ENCODE assay signal across 7 cellular contexts in the genomic region with DNA sequence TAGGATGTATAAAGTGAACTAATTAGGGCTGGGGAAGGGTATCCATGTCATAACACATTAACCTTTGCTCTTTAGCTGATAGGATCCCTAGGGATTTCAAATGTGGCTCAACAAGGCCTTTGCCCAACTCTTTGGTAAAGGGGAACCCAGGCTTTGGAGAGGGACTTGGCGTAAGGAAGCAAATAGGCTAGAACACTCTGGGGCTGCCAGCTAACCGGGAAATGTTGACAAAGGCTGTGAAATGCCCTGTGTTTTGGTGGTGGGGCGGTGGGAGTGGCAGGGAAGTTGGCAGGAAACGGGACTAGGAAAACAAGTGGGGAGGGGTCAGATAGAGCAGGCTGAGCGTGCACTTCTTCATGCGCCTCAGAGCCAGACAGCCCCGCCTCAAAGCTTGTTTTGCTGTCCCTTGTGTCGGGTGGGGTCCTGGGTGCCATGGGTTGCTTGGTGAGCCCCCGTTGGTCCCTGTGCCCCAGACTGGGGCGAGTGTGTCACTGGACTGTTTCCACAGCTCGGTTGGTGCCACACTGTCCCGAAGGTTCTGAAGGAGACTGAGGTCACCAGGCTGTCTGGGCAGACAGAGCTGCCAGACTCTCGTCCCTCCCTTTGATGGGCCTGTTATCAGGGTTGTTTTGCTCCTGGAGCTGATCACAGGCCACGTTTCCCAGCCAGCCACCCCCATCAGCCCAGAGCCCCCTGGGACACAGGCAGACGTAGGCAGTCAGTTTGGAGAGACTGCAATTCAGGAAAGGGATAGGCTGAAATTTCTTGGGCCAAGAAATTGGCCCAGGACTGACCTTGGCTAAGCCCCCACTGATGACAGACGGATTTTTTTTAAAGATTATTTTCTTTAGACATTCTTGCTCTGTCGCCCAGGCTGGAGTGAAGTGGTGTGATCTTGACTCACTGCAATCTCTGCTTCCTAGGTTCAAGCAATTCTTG. TPM values are rescaled to one million over a fixed set of nuclear protein-coding genes. Genes with fewer than 3 reads are reported as not detected.
DNase-seq lines count a peak whose midpoint lies in the region; ATAC-seq and TF ChIP-seq lines count a peak whose summit lies in the region.

No MANE protein-coding gene starts in this region.

- DNase-seq in SK-N-DZ (ENCODE audit: low spot score): peak; percentile 71
- peak; percentile 94 for DNase-seq in fibroblast of mammary gland (ENCODE audit: low read depth)
- peak; percentile 75 for DNase-seq in ureter (ENCODE audit: low spot score)
- DNase-seq in HT-29 (ENCODE audit: low spot score): no peak
- DNase-seq in NCI-H2081 (lab: John Stamatoyannopoulos, UW): no peak

- no peak for TF ChIP-seq CTCF in fibroblast of mammary gland (conservative IDR thresholded peaks at IDR 0.05; ENCODE audit: control insufficient read depth, insufficient read depth, low read depth, low read length)

- H3K4me1 ChIP-seq in mucosa of rectum (ENCODE audit: control insufficient read depth in 2 of 2, insufficient read depth in 2 of 2, low read length in 2 of 2): no peaks in the 10 kb centered on the region

- H3K9ac ChIP-seq in mucosa of rectum (ENCODE audit: low read depth in 1 of 2, low read length in 2 of 2): no peak overlapping the region

- H3K4me3 ChIP-seq in fibroblast of mammary gland (ENCODE audit: control insufficient read depth, low read depth, low read length): no peak overlapping the region
- no peak overlapping the region for H3K4me3 ChIP-seq in mucosa of rectum (ENCODE audit: low read length in 2 of 2)

- peak overlapping the region; percentile 56 to 59 for H3K27ac ChIP-seq in mucosa of rectum (ENCODE audit: low read depth in 2 of 2, low read length in 2 of 2)

- H3K36me3 ChIP-seq in mucosa of rectum (ENCODE audit: control insufficient read depth in 2 of 2, insufficient read depth in 2 of 2, low read length in 2 of 2): peaks cover 7 to 15% of the 10 kb centered on the region in 2 donors

- ATAC-seq in HG03097 (IDR thresholded peaks at IDR 0.05; ENCODE audit: low FRiP score, unreplicated experiment): no peak

- no peaks in the 10 kb centered on the region for H3K9me3 ChIP-seq in mucosa of rectum (ENCODE audit: control insufficient read depth in 2 of 2, low read length in 2 of 2)

- H3K27me3 ChIP-seq in mucosa of rectum (ENCODE audit: control insufficient read depth in 2 of 2, insufficient read depth in 2 of 2, low read length in 2 of 2): no peaks in the 10 kb centered on the region

RNA-seq across cellular contexts. Expression of gene KCTD21, which starts 19.6 kb away (rescaled TPM):
- 4.4 and 5.4 TPM in 2 replicates for polyA plus RNA-seq in SK-N-DZ (2014; cell fraction: cytosol; rRNA removed)
- 1.3 and 3.5 TPM in 2 replicates for polyA plus RNA-seq in SK-N-DZ (2014; cell fraction: nucleus; rRNA removed)
- total RNA-seq in ureter: 6.7 TPM
- 3.5 and 10.5 TPM in 2 replicates for total RNA-seq in HT-29 (2014; rRNA removed; shearing (Covaris generic))

RNA-seq across cellular contexts. Expression of gene USP35, which starts 19.9 kb away (rescaled TPM):
- 8.2 and 10.9 TPM in 2 replicates for polyA plus RNA-seq in SK-N-DZ (2014; cell fraction: cytosol; rRNA removed)
- polyA plus RNA-seq in SK-N-DZ (2014; cell fraction: nucleus; rRNA removed): 34.7 and 54.8 TPM in 2 replicates
- 10.0 TPM for total RNA-seq in ureter
- total RNA-seq in HT-29 (2014; rRNA removed; shearing (Covaris generic)): 4.4 and 5.1 TPM in 2 replicates

RNA-seq across cellular contexts. Expression of gene ALG8, which starts 29.4 kb away (rescaled TPM):
- 105 and 133 TPM in 2 replicates for polyA plus RNA-seq in SK-N-DZ (2014; cell fraction: cytosol; rRNA removed)
- 91.1 and 91.3 TPM in 2 replicates for polyA plus RNA-seq in SK-N-DZ (2014; cell fraction: nucleus; rRNA removed)
- 53.1 TPM for total RNA-seq in ureter
- total RNA-seq in HT-29 (2014; rRNA removed; shearing (Covaris generic)): 37.2 and 41.9 TPM in 2 replicates

Comparison
In these comparisons a context has a peak if more than half of its experiments do, and no peak if none do; other contexts are left out.
1. DNase-seq: peak in SK-N-DZ (single experiment), fibroblast of mammary gland (single experiment) and ureter (single experiment); none in HT-29 (single experiment) and NCI-H2081 (0 of 2).